Comparison of ENCODE assay signal across 1 cellular context in genomic region chr1:223033658-223034057, GRCh38.
TF ChIP-seq lines count a peak whose summit lies in the region.

No MANE protein-coding gene starts in this region.

TF ChIP-seq in K562, 482 proteins besides CTCF, POLR2A, EP300 and RAD21:
- peak; percentile 15; the same call in 1 of the 2 replicates for TF ChIP-seq FOSL1 (tag; conservative IDR thresholded peaks at IDR 0.05)
- no peak for TF ChIP-seq HMBOX1 (IDR thresholded peaks at IDR 0.05)
